ENCODE assay signal across 35 cellular contexts in the genomic region with DNA sequence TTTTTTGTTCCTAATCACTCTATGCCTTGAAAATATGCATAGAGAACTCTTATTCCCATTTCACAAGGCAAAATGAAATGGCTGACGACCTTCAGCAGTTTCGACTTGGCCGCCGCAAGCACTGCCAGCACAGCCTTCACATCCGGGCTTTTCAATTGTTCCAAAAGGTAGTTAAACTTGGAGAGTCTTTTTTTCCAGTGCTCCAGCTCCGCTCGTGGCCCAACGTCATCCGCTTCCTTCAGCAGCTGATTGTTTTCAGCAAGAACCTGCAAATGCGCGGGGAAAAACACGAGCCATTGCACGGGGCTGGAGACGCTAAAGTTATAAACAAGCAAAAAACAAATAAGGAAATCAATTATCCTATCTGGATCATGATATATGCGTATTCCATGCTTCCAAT. TPM values are rescaled to one million over a fixed set of nuclear protein-coding genes. Genes with fewer than 3 reads are reported as not detected.
"Had no signal": no experiment of that assay in that cellular context is flagged by ENCODE, and none has a peak within 500 bp of the region (broad histone marks: within the 10 kb centered on the region; RNA-seq: fewer than 3 reads in every experiment).

No MANE protein-coding gene starts in this region.

- DNase-seq: activated B cell treated with CpG ODN at 0.5 μM for 24 hours; activated CD4-positive, alpha-beta memory T cell treated with anti-CD3 and anti-CD28 coated beads for 36 hours; activated CD4-positive, alpha-beta T cell treated with anti-CD3 and anti-CD28 coated beads for 48 hours; activated CD4-positive, alpha-beta T cell treated with anti-CD3 and anti-CD28 coated beads, Interleukin-2, amount 50 U/mL, for 1 hour; activated CD4-positive, alpha-beta T cell treated with anti-CD3 and anti-CD28 coated beads, Interleukin-2, amount 50 U/mL, for 4 hours; activated CD4-positive, CD25-positive, alpha-beta regulatory T cell treated with anti-CD3 and anti-CD28 coated beads, Interleukin-2, amount 50 U/mL, for 72 hours; activated CD8-positive, alpha-beta memory T cell treated with anti-CD3 and anti-CD28 coated beads, Interleukin-2, amount 50 U/mL, for 4 hours; activated CD8-positive, alpha-beta T cell treated with anti-CD3 and anti-CD28 coated beads for 36 hours; activated effector memory CD4-positive, alpha-beta T cell treated with anti-CD3 and anti-CD28 coated beads, Interleukin-2, amount 50 U/mL, for 16 hours; activated gamma-delta T cell treated with Interleukin-2 at 50 U/mL for 16 hours; activated naive CD4-positive, alpha-beta T cell; activated naive CD4-positive, alpha-beta T cell treated with anti-CD3 and anti-CD28 coated beads for 36 hours; activated naive CD4-positive, alpha-beta T cell treated with anti-CD3 and anti-CD28 coated beads, Interleukin-2, amount 50 U/mL, for 16 hours; activated naive CD8-positive, alpha-beta T cell treated with anti-CD3 and anti-CD28 coated beads for 36 hours; activated T-cell treated with anti-CD3 and anti-CD28 coated beads for 4 hours; activated T-cell treated with anti-CD3 and anti-CD28 coated beads, Interleukin-2, amount 50 U/mL, for 1 hour; activated T-cell treated with anti-CD3 and anti-CD28 coated beads, Interleukin-2, amount 50 U/mL, for 4 hours; activated T-cell treated with anti-CD3 and anti-CD28 coated beads, Interleukin-2, amount 50 U/mL, for 72 hours; adrenal gland; amniotic stem cell; aorta; body of pancreas; brain microvascular endothelial cell; central memory CD4-positive, alpha-beta T cell; SW 1271; T-helper 1 cell; T-helper 2 cell; T-helper 9 cell had no signal

- H3K36me3 ChIP-seq: adrenal gland, brain microvascular endothelial cell, breast epithelium had no signal

- H3K4me3 Mint-ChIP-seq: activated B cell treated with CpG ODN at 0.5 μM for 24 hours; activated CD4-positive, alpha-beta memory T cell treated with anti-CD3 and anti-CD28 coated beads for 36 hours; activated CD8-positive, alpha-beta T cell treated with anti-CD3 and anti-CD28 coated beads for 36 hours; activated naive CD4-positive, alpha-beta T cell treated with anti-CD3 and anti-CD28 coated beads for 36 hours; activated naive CD8-positive, alpha-beta T cell treated with anti-CD3 and anti-CD28 coated beads for 36 hours; activated T-cell treated with anti-CD3 and anti-CD28 coated beads, Interleukin-2, amount 50 U/mL, for 4 hours; activated T-cell treated with anti-CD3 and anti-CD28 coated beads, Interleukin-2, amount 50 U/mL, for 72 hours; activated T-helper 1 cell treated with anti-CD3 and anti-CD28 coated beads, Interleukin-12 subunit alpha, Interleukin-12 subunit beta, Interleukin-2, Interleukin-4 antibody, amounts not matched to agents 30 ng/mL and 10 ng/mL and 1 ng/mL, durations not matched to agents 14 hours and 24 hours and 36 hours; activated T-helper 17 cell treated with anti-CD3 and anti-CD28 coated beads, Interleukin-2, amount 50 U/mL, for 72 hours; T-helper 1 cell treated with Interleukin-12 subunit alpha and Interleukin-12 subunit beta and Interleukin-4 antibody, amounts not matched to agents 30 μg/mL and 1 μg/mL, for 36 hours; T-helper 2 cell treated with Interferon-gamma antibody and Interleukin-4, amounts not matched to agents 5 μg/mL and 100 μg/mL, for 36 hours had no signal

- H3K4me1 Mint-ChIP-seq: activated B cell treated with CpG ODN at 0.5 μM for 24 hours; activated naive CD8-positive, alpha-beta T cell treated with anti-CD3 and anti-CD28 coated beads for 36 hours; activated T-helper 17 cell treated with anti-CD3 and anti-CD28 coated beads, Interleukin-2, amount 50 U/mL, for 72 hours had no signal

- H3K27me3 Mint-ChIP-seq: activated CD4-positive, alpha-beta memory T cell treated with anti-CD3 and anti-CD28 coated beads for 36 hours; activated CD8-positive, alpha-beta T cell treated with anti-CD3 and anti-CD28 coated beads for 36 hours; activated naive CD8-positive, alpha-beta T cell treated with anti-CD3 and anti-CD28 coated beads for 36 hours; activated T-helper 17 cell treated with anti-CD3 and anti-CD28 coated beads, Interleukin-2, amount 50 U/mL, for 72 hours had no signal

- H3K36me3 Mint-ChIP-seq: activated CD4-positive, alpha-beta memory T cell treated with anti-CD3 and anti-CD28 coated beads for 36 hours; activated naive CD4-positive, alpha-beta T cell treated with anti-CD3 and anti-CD28 coated beads, Interleukin-2, amount 50 U/mL, for 72 hours; activated naive CD8-positive, alpha-beta T cell treated with anti-CD3 and anti-CD28 coated beads for 36 hours had no signal

- H3K27ac ChIP-seq: adrenal gland, body of pancreas, brain microvascular endothelial cell, breast epithelium had no signal

- H3K27me3 ChIP-seq: adrenal gland, body of pancreas, brain microvascular endothelial cell, breast epithelium had no signal

- H3K4me3 ChIP-seq: adrenal gland, body of pancreas, breast epithelium had no signal

- H3K27ac Mint-ChIP-seq: activated B cell treated with CpG ODN at 0.5 μM for 24 hours; activated CD4-positive, alpha-beta memory T cell treated with anti-CD3 and anti-CD28 coated beads for 36 hours; activated CD8-positive, alpha-beta T cell treated with anti-CD3 and anti-CD28 coated beads for 36 hours; activated naive CD4-positive, alpha-beta T cell treated with anti-CD3 and anti-CD28 coated beads for 36 hours; activated naive CD4-positive, alpha-beta T cell treated with anti-CD3 and anti-CD28 coated beads, Interleukin-2, amount 50 U/mL, for 72 hours; activated naive CD8-positive, alpha-beta T cell treated with anti-CD3 and anti-CD28 coated beads for 36 hours; activated T-cell treated with anti-CD3 and anti-CD28 coated beads, Interleukin-2, amount 50 U/mL, for 72 hours; activated T-helper 1 cell treated with anti-CD3 and anti-CD28 coated beads, Interleukin-12 subunit alpha, Interleukin-12 subunit beta, Interleukin-2, Interleukin-4 antibody, amounts not matched to agents 30 ng/mL and 10 ng/mL and 1 ng/mL, durations not matched to agents 14 hours and 24 hours and 36 hours; activated T-helper 17 cell treated with anti-CD3 and anti-CD28 coated beads, Interleukin-2, amount 50 U/mL, for 72 hours; T-helper 1 cell treated with Interleukin-12 subunit alpha and Interleukin-12 subunit beta and Interleukin-4 antibody, amounts not matched to agents 30 μg/mL and 1 μg/mL, for 36 hours; T-helper 2 cell treated with Interferon-gamma antibody and Interleukin-4, amounts not matched to agents 5 μg/mL and 100 μg/mL, for 36 hours had no signal

- H3K4me1 ChIP-seq: adrenal gland, breast epithelium had no signal

- H3K9me3 Mint-ChIP-seq: activated B cell treated with CpG ODN at 0.5 μM for 24 hours; activated CD4-positive, alpha-beta memory T cell treated with anti-CD3 and anti-CD28 coated beads for 36 hours; activated CD8-positive, alpha-beta T cell treated with anti-CD3 and anti-CD28 coated beads for 36 hours; activated naive CD4-positive, alpha-beta T cell treated with anti-CD3 and anti-CD28 coated beads for 36 hours; activated naive CD8-positive, alpha-beta T cell treated with anti-CD3 and anti-CD28 coated beads for 36 hours; activated T-cell treated with anti-CD3 and anti-CD28 coated beads, Interleukin-2, amount 50 U/mL, for 4 hours; activated T-helper 1 cell treated with anti-CD3 and anti-CD28 coated beads, Interleukin-12 subunit alpha, Interleukin-12 subunit beta, Interleukin-2, Interleukin-4 antibody, amounts not matched to agents 30 ng/mL and 10 ng/mL and 1 ng/mL, durations not matched to agents 14 hours and 24 hours and 36 hours; activated T-helper 17 cell treated with anti-CD3 and anti-CD28 coated beads, Interleukin-2, amount 50 U/mL, for 72 hours; T-helper 2 cell treated with Interferon-gamma antibody and Interleukin-4, amounts not matched to agents 5 μg/mL and 100 μg/mL, for 36 hours had no signal

- ATAC-seq: activated CD8-positive, alpha-beta T cell treated with anti-CD3 and anti-CD28 coated beads for 36 hours; activated naive CD4-positive, alpha-beta T cell treated with anti-CD3 and anti-CD28 coated beads, Interleukin-2, amount 50 U/mL, for 72 hours; activated T-cell treated with anti-CD3 and anti-CD28 coated beads, Interleukin-2, amount 50 U/mL, for 4 hours; activated T-cell treated with anti-CD3 and anti-CD28 coated beads, Interleukin-2, amount 50 U/mL, for 72 hours; activated T-helper 17 cell treated with anti-CD3 and anti-CD28 coated beads, Interleukin-2, amount 50 U/mL, for 72 hours; body of pancreas had no signal

- H3K9me3 ChIP-seq: adrenal gland, body of pancreas, breast epithelium had no signal

RNA-seq across cellular contexts. Expression of gene DNAH5, which starts 25.4 kb away (rescaled TPM):
- total RNA-seq: activated B cell treated with CpG ODN at 0.5 μM for 24 hours; activated CD4-positive, alpha-beta memory T cell treated with anti-CD3 and anti-CD28 coated beads for 36 hours; activated CD8-positive, alpha-beta memory T cell treated with anti-CD3 and anti-CD28 coated beads for 36 hours; activated CD8-positive, alpha-beta T cell treated with anti-CD3 and anti-CD28 coated beads for 36 hours; activated naive CD4-positive, alpha-beta T cell treated with anti-CD3 and anti-CD28 coated beads for 36 hours; activated naive CD4-positive, alpha-beta T cell treated with anti-CD3 and anti-CD28 coated beads, Interleukin-2, amount 50 U/mL, for 72 hours; activated naive CD8-positive, alpha-beta T cell treated with anti-CD3 and anti-CD28 coated beads for 36 hours; activated T-cell treated with anti-CD3 and anti-CD28 coated beads, Interleukin-2, amount 50 U/mL, for 4 hours; activated T-cell treated with anti-CD3 and anti-CD28 coated beads, Interleukin-2, amount 50 U/mL, for 72 hours; activated T-helper 1 cell treated with anti-CD3 and anti-CD28 coated beads, Interleukin-12 subunit alpha, Interleukin-12 subunit beta, Interleukin-2, Interleukin-4 antibody, amounts not matched to agents 30 ng/mL and 10 ng/mL and 1 ng/mL, durations not matched to agents 14 hours and 24 hours and 36 hours; activated T-helper 17 cell treated with anti-CD3 and anti-CD28 coated beads, Interleukin-2, amount 50 U/mL, for 72 hours had no signal
